8 cellular contexts compared by ENCODE assay signal in genomic region chr10:115093286-115093775, GRCh38. TPM values are rescaled to one million over a fixed set of nuclear protein-coding genes. Genes with fewer than 3 reads are reported as not detected.
DNase-seq lines count a peak whose midpoint lies in the region; TF ChIP-seq lines count a peak whose summit lies in the region.

ATRNL1 (plus strand) TSS chr10:115093365; CDS start chr10:115093751, 386 bp downstream.

- H3K4me3 Mint-ChIP-seq in activated naive CD8-positive, alpha-beta T cell treated with anti-CD3 and anti-CD28 coated beads for 36 hours, result peak within 1 kb of the TSS; percentile 74

- H3K4me3 ChIP-seq in MG63, result peak within 1 kb of the TSS; percentile 55
- H3K4me3 ChIP-seq in right atrium auricular region, result peak within 1 kb of the TSS; percentile 51 to 65
- H3K4me3 ChIP-seq in rectal smooth muscle tissue (ENCODE audit: low read length), result peak within 1 kb of the TSS; percentile 74

- no peaks in the 10 kb centered on the region for H3K9me3 Mint-ChIP-seq in activated naive CD8-positive, alpha-beta T cell treated with anti-CD3 and anti-CD28 coated beads for 36 hours

- no peaks in the 10 kb centered on the region for H3K36me3 Mint-ChIP-seq in activated naive CD8-positive, alpha-beta T cell treated with anti-CD3 and anti-CD28 coated beads for 36 hours

- peaks cover 8% of the 10 kb centered on the region for H3K4me1 Mint-ChIP-seq in activated naive CD8-positive, alpha-beta T cell treated with anti-CD3 and anti-CD28 coated beads for 36 hours

- H3K9me3 ChIP-seq in MG63 (no peaks in the 10 kb centered on the region; the same call in 1 of the 2 replicates), right atrium auricular region (no peaks in the 10 kb centered on the region)

- H3K27me3 Mint-ChIP-seq in activated naive CD8-positive, alpha-beta T cell treated with anti-CD3 and anti-CD28 coated beads for 36 hours, result peaks cover 60% of the 10 kb centered on the region

- no peak within 1 kb of the TSS for H3K27ac Mint-ChIP-seq in activated naive CD8-positive, alpha-beta T cell treated with anti-CD3 and anti-CD28 coated beads for 36 hours

- TF ChIP-seq CTCF in right atrium auricular region (IDR thresholded peaks at IDR 0.05), result no peak

- H3K27ac ChIP-seq in right atrium auricular region, result no peak within 1 kb of the TSS
- H3K27ac ChIP-seq in rectal smooth muscle tissue (ENCODE audit: low read depth, low read length), result peak within 1 kb of the TSS; percentile 79

- H3K4me1 ChIP-seq in right atrium auricular region (peaks cover 0 to 13% of the 10 kb centered on the region in 2 donors), rectal smooth muscle tissue (ENCODE audit: control insufficient read depth, insufficient read depth, low read length) (peaks cover 3% of the 10 kb centered on the region)

- peak; percentile 60 for DNase-seq in activated CD8-positive, alpha-beta memory T cell treated with anti-CD3 and anti-CD28 coated beads for 24 hours
- no peak for DNase-seq in activated CD8-positive, alpha-beta memory T cell treated with anti-CD3 and anti-CD28 coated beads, Interleukin-2, amount 50 U/mL, for 4 hours
- DNase-seq in HEK293T (ENCODE audit: extremely low spot score), result peak; percentile 68
- peak; percentile 42 for DNase-seq in MG63
- DNase-seq in activated naive CD8-positive, alpha-beta T cell treated with anti-CD3 and anti-CD28 coated beads for 36 hours, result peak; percentile 33
- DNase-seq in right atrium auricular region (ENCODE audit: low spot score), result no peak
- no peak for DNase-seq in cortex of kidney (lab: John Stamatoyannopoulos, UW)

- no peak within 1 kb of the TSS for H3K9ac ChIP-seq in rectal smooth muscle tissue (ENCODE audit: low read length)

- POLR2A ChIA-PET in HEK293T (lab: Yijun Ruan, JAX), result no interaction called here

- CTCF ChIA-PET in HEK293T (lab: Yijun Ruan, JAX), result no interaction called here

- peaks cover 32% of the 10 kb centered on the region for H3K27me3 ChIP-seq in MG63
- peaks cover 0 to 6% of the 10 kb centered on the region in 2 donors for H3K27me3 ChIP-seq in right atrium auricular region
- H3K27me3 ChIP-seq in rectal smooth muscle tissue (ENCODE audit: control insufficient read depth, insufficient read depth, low read length), result peaks cover 2% of the 10 kb centered on the region

- H3K36me3 ChIP-seq in MG63, result no peaks in the 10 kb centered on the region
- H3K36me3 ChIP-seq in right atrium auricular region, result no peaks in the 10 kb centered on the region
- no peaks in the 10 kb centered on the region for H3K36me3 ChIP-seq in rectal smooth muscle tissue (ENCODE audit: control insufficient read depth, insufficient read depth, low read length)

TF ChIP-seq in HEK293T, 16 proteins besides CTCF, POLR2A, EP300 and RAD21:
- TF ChIP-seq LEF1 (IDR thresholded peaks at IDR 0.05; ENCODE audit: borderline replicate concordance) (no peak), FOXK2 (IDR thresholded peaks at IDR 0.05) (no peak), FOXA1 (IDR thresholded peaks at IDR 0.05) (no peak), SUZ12 (IDR thresholded peaks at IDR 0.05) (no peak), BHLHE40 (IDR thresholded peaks at IDR 0.05; ENCODE audit: borderline replicate concordance) (no peak), HDGF (IDR thresholded peaks at IDR 0.05; ENCODE audit: borderline replicate concordance) (no peak), TARDBP (IDR thresholded peaks at IDR 0.05) (no peak), NFRKB (IDR thresholded peaks at IDR 0.05) (no peak), ELF4 (IDR thresholded peaks at IDR 0.05) (no peak), PKNOX1 (IDR thresholded peaks at IDR 0.05) (no peak), SP1 (IDR thresholded peaks at IDR 0.05) (no peak), ARNT (IDR thresholded peaks at IDR 0.05) (no peak), L3MBTL2 (conservative IDR thresholded peaks at IDR 0.05) (no peak), CTBP1 (IDR thresholded peaks at IDR 0.05; ENCODE audit: borderline replicate concordance) (no peak), FOXM1 (IDR thresholded peaks at IDR 0.05; ENCODE audit: borderline replicate concordance) (no peak; the same call in 1 of the 2 replicates), ZNF384 (IDR thresholded peaks at IDR 0.05) (no peak)
TF ChIP-seq in HEK293T: peak in this region for 0.

RNA-seq across cellular contexts. Expression of gene ATRNL1, which starts in this region (rescaled TPM):
- 0.79 and 1.7 TPM in 2 replicates for total RNA-seq in MG63 (2014; rRNA removed; shearing (Covaris generic); ENCODE audit: low replicate concordance)
- 1 to 10 TPM in 1 of 2 experiments, under 1 TPM in 1; 0.41 to 1.0 TPM for total RNA-seq in activated naive CD8-positive, alpha-beta T cell treated with anti-CD3 and anti-CD28 coated beads for 36 hours
- total RNA-seq in right atrium auricular region, result 1 to 10 TPM; 4.1 to 4.5 TPM

Comparison
In these comparisons a context has a peak if more than half of its experiments do, and no peak if none do; other contexts are left out.
1. DNase-seq: peak in activated CD8-positive, alpha-beta memory T cell treated with anti-CD3 and anti-CD28 coated beads for 24 hours (single experiment), HEK293T (single experiment), MG63 (single experiment) and activated naive CD8-positive, alpha-beta T cell treated with anti-CD3 and anti-CD28 coated beads for 36 hours (single experiment); none in activated CD8-positive, alpha-beta memory T cell treated with anti-CD3 and anti-CD28 coated beads, Interleukin-2, amount 50 U/mL, for 4 hours (single experiment), right atrium auricular region (single experiment) and cortex of kidney (single experiment).
2. Peak in every context shown above with its lines, with median percentiles within 50 percentile points of each other: H3K4me3 ChIP-seq.